ENCODE assay signal across 1 cellular context in the genomic region with DNA sequence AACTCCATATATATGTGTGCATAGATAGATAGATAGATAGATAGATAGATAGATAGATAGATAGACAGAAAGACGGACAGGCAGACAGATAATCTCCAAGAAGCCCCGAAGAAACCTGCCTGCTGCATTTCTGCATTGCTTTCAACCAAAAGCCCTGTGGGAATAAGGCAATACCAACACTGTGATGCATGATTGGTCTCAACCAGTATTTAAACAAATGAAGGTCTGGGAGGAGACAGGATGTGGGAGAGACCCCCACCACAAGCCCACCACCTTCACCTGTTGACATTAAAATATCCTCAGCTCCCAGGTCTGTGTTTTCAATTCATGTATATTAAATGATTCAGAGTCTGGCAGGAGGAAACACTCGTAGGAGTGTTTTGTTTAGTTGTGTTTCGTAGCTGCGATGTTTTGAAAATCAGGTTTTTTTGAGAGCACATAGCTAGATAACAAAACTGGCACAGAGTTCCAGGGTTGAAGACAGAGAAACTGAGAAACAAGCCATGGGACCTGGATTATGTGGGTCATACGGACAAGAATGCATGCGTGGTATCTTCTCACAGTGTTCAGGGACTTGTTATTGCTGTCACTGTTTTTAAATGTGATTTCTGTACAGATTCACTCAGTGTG.
A peak's percentile ranks its signal among the peaks of the same experiment; 100 is the strongest.
TF ChIP-seq lines count a peak whose summit lies in the region.

No MANE protein-coding gene starts in this region.

TF ChIP-seq in GM12878, 131 proteins besides CTCF, POLR2A, EP300 and RAD21:
- TF ChIP-seq MEF2B (IDR thresholded peaks at IDR 0.05; ENCODE audit: partially characterized antibody, poor library complexity, severe bottlenecking) (peak; percentile 29), RUNX3 (IDR thresholded peaks at IDR 0.05; ENCODE audit: low read length) (peak; percentile 52), RELA (IDR thresholded peaks at IDR 0.05; ENCODE audit: borderline replicate concordance, partially characterized antibody) (no peak)
